Comparison of ENCODE assay signal across 21 cellular contexts in genomic region chr14:101463566-101464171, GRCh38.
"Had no signal": no experiment of that assay in that cellular context is flagged by ENCODE, and none has a peak within 500 bp of the region (broad histone marks: within the 10 kb centered on the region; RNA-seq: fewer than 3 reads in every experiment).

No MANE protein-coding gene starts in this region.

- H3K27me3 ChIP-seq: testis had no signal

- H3K4me1 Mint-ChIP-seq: activated B cell treated with CpG ODN at 0.5 μM for 24 hours, nephron had no signal

- H3K4me3 ChIP-seq: lung, skin epidermis, testis had no signal

- H3K36me3 Mint-ChIP-seq: activated naive CD8-positive, alpha-beta T cell treated with anti-CD3 and anti-CD28 coated beads for 36 hours; T-cell had no signal

- FAIRE-seq: islet of Langerhans had no signal

- DNase-seq: activated B cell treated with CpG ODN at 0.5 μM for 24 hours; activated CD4-positive, alpha-beta T cell treated with anti-CD3 and anti-CD28 coated beads for 48 hours; activated CD8-positive, alpha-beta T cell treated with anti-CD3 and anti-CD28 coated beads, Interleukin-2, amount 10 ng/mL, durations not matched to agents 7 days and 5 days; activated naive CD8-positive, alpha-beta T cell treated with anti-CD3 and anti-CD28 coated beads for 36 hours; amniotic stem cell; dermis blood vessel endothelial cell; foreskin keratinocyte; hippocampal formation; midbrain; nucleus accumbens; right cardiac atrium; stimulated activated CD4-positive, alpha-beta T cell treated with anti-CD3 and anti-CD28 coated beads, Interleukin-15, amount 100 ng/mL, for 24 hours; stimulated activated CD4-positive, alpha-beta T cell treated with anti-CD3 and anti-CD28 coated beads, Interleukin-2, amount 100 ng/mL, for 48 hours; testis had no signal

- H3K9me3 ChIP-seq: testis had no signal

- H3K27ac Mint-ChIP-seq: activated B cell treated with CpG ODN at 0.5 μM for 24 hours; activated CD8-positive, alpha-beta T cell treated with anti-CD3 and anti-CD28 coated beads, Interleukin-2, amount 10 ng/mL, durations not matched to agents 7 days and 5 days; activated naive CD8-positive, alpha-beta T cell treated with anti-CD3 and anti-CD28 coated beads for 36 hours; nephron; T-cell had no signal

- ATAC-seq: activated CD8-positive, alpha-beta T cell treated with anti-CD3 and anti-CD28 coated beads, Interleukin-2, amount 10 ng/mL, durations not matched to agents 7 days and 5 days; foreskin keratinocyte; right cardiac atrium; SK-N-SH treated with all-trans-retinoic acid at 6 μM for 48 hours had no signal

- H3K4me1 ChIP-seq: foreskin keratinocyte had no signal

- H3K4me3 Mint-ChIP-seq: activated B cell treated with CpG ODN at 0.5 μM for 24 hours; activated CD8-positive, alpha-beta T cell treated with anti-CD3 and anti-CD28 coated beads, Interleukin-2, amount 10 ng/mL, durations not matched to agents 7 days and 5 days; activated naive CD8-positive, alpha-beta T cell treated with anti-CD3 and anti-CD28 coated beads for 36 hours; nephron; T-cell had no signal

- H3K27ac ChIP-seq: epithelial cell of prostate, foreskin keratinocyte, skin epidermis, testis had no signal

- H3K9me3 Mint-ChIP-seq: activated B cell treated with CpG ODN at 0.5 μM for 24 hours; activated naive CD8-positive, alpha-beta T cell treated with anti-CD3 and anti-CD28 coated beads for 36 hours; nephron; T-cell had no signal
